ENCODE assay signal across 24 cellular contexts in the genomic region with DNA sequence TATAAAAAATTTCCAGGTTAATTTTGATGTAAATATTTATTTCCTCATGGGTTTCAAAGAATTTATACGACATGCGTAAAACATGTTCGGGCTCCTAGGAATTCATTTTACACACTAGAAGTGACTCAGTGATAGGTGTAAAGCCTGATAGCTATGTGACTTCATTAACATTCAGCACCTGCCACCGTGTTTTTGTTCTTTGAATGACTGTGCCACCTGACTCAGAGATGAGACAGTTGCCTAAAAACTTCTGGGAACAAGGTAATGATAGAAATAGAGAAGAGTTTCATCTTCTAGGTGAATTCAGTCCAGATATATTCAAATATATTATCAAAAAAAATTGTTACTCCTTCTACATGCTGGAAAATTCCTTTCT. TPM values are rescaled to one million over a fixed set of nuclear protein-coding genes. Genes with fewer than 3 reads are reported as not detected.
A peak's percentile ranks its signal among the peaks of the same experiment; 100 is the strongest.
DNase-seq lines count a peak whose midpoint lies in the region; ATAC-seq and TF ChIP-seq lines count a peak whose summit lies in the region.
"Had no signal": no experiment of that assay in that cellular context is flagged by ENCODE, and none has a peak within 500 bp of the region (broad histone marks: within the 10 kb centered on the region; RNA-seq: fewer than 3 reads in every experiment).

No MANE protein-coding gene starts in this region.

- H2BK5ac ChIP-seq in trophoblast cell (ENCODE audit: low read depth, low read length, poor library complexity) = no peak overlapping the region

- no peaks in the 10 kb centered on the region for H3K79me1 ChIP-seq in trophoblast cell (ENCODE audit: low read length)

- H3K4me1 Mint-ChIP-seq in activated CD8-positive, alpha-beta T cell treated with anti-CD3 and anti-CD28 coated beads for 36 hours (ENCODE audit: low read depth) = peaks cover 31% of the 10 kb centered on the region
- peaks cover 7% of the 10 kb centered on the region for H3K4me1 Mint-ChIP-seq in activated CD8-positive, alpha-beta T cell treated with anti-CD3 and anti-CD28 coated beads, Interleukin-2, amount 10 ng/mL, durations not matched to agents 7 days and 5 days (ENCODE audit: low read depth)
- H3K4me1 Mint-ChIP-seq in activated T-helper 1 cell treated with anti-CD3 and anti-CD28 coated beads, Interleukin-12 subunit alpha, Interleukin-12 subunit beta, Interleukin-2, Interleukin-4 antibody, amounts not matched to agents 30 ng/mL and 10 ng/mL and 1 ng/mL, durations not matched to agents 14 hours and 24 hours and 36 hours (ENCODE audit: low read depth) = peaks cover 32% of the 10 kb centered on the region

- H3K4me2 ChIP-seq in trophoblast cell (ENCODE audit: low read length) = no peak overlapping the region
- H3K4me2 ChIP-seq: smooth muscle cell had no signal

- no peaks in the 10 kb centered on the region for H3K27me3 ChIP-seq in trophoblast cell (ENCODE audit: insufficient read depth, low read length)
- H3K27me3 ChIP-seq: neutrophil had no signal

- intact Hi-C loops in activated CD8-positive, alpha-beta T cell treated with anti-CD3 and anti-CD28 coated beads for 36 hours (cut with micrococcal nuclease) = loop anchor here (5.0 kb wide), 1 partner anchor 446 kb away; no protein-coding TSS in a partner anchor
- intact Hi-C loops in activated T-helper 1 cell treated with anti-CD3 and anti-CD28 coated beads, Interleukin-12 subunit alpha, Interleukin-12 subunit beta, Interleukin-2, Interleukin-4 antibody, amounts not matched to agents 30 ng/mL and 10 ng/mL and 1 ng/mL, durations not matched to agents 14 hours and 24 hours and 36 hours (cut with micrococcal nuclease) = loop anchor here (1.0 to 10.0 kb wide), 3 partner anchors 136 to 363 kb away; no protein-coding TSS in a partner anchor

- CTCF ChIA-PET in activated CD8-positive, alpha-beta T cell treated with anti-CD3 and anti-CD28 coated beads for 36 hours (lab: Charles Lee) = interaction anchor here (0.8 to 3.4 kb wide), 3 partner anchors 37 to 233 kb away, joined by 3 to 22 read pairs (median 3); no protein-coding TSS in a partner anchor
- CTCF ChIA-PET in activated CD8-positive, alpha-beta T cell treated with anti-CD3 and anti-CD28 coated beads, Interleukin-2, amount 10 ng/mL, durations not matched to agents 7 days and 5 days (lab: Charles Lee) = interaction anchor here (1.9 to 3.4 kb wide), 2 partner anchors 117 to 239 kb away, joined by 6 to 23 read pairs; no protein-coding TSS in a partner anchor

- H3K4me3 ChIP-seq in trophoblast cell (ENCODE audit: low read depth, low read length) = no peak overlapping the region
- H3K4me3 ChIP-seq: dorsolateral prefrontal cortex, gastrocnemius medialis, lung, smooth muscle cell, tibial artery had no signal

- TF ChIP-seq POLR2A in erythroblast (IDR thresholded peaks at IDR 0.05; ENCODE audit: low read length) = no peak

- H3K27me3 Mint-ChIP-seq in activated CD8-positive, alpha-beta T cell treated with anti-CD3 and anti-CD28 coated beads for 36 hours = no peaks in the 10 kb centered on the region
- H3K27me3 Mint-ChIP-seq in activated CD8-positive, alpha-beta T cell treated with anti-CD3 and anti-CD28 coated beads, Interleukin-2, amount 10 ng/mL, durations not matched to agents 7 days and 5 days (ENCODE audit: low read depth) = peaks cover 2% of the 10 kb centered on the region
- no peaks in the 10 kb centered on the region for H3K27me3 Mint-ChIP-seq in activated T-helper 1 cell treated with anti-CD3 and anti-CD28 coated beads, Interleukin-12 subunit alpha, Interleukin-12 subunit beta, Interleukin-2, Interleukin-4 antibody, amounts not matched to agents 30 ng/mL and 10 ng/mL and 1 ng/mL, durations not matched to agents 14 hours and 24 hours and 36 hours (ENCODE audit: insufficient read depth)

- H3K36me3 Mint-ChIP-seq in activated CD8-positive, alpha-beta T cell treated with anti-CD3 and anti-CD28 coated beads for 36 hours (ENCODE audit: low read depth) = no peaks in the 10 kb centered on the region
- no peaks in the 10 kb centered on the region for H3K36me3 Mint-ChIP-seq in activated CD8-positive, alpha-beta T cell treated with anti-CD3 and anti-CD28 coated beads, Interleukin-2, amount 10 ng/mL, durations not matched to agents 7 days and 5 days (ENCODE audit: low read depth)
- no peaks in the 10 kb centered on the region for H3K36me3 Mint-ChIP-seq in activated T-helper 1 cell treated with anti-CD3 and anti-CD28 coated beads, Interleukin-12 subunit alpha, Interleukin-12 subunit beta, Interleukin-2, Interleukin-4 antibody, amounts not matched to agents 30 ng/mL and 10 ng/mL and 1 ng/mL, durations not matched to agents 14 hours and 24 hours and 36 hours (ENCODE audit: low read depth)
- H3K36me3 Mint-ChIP-seq: stimulated activated naive B cell treated with anti-CD40 and anti-IgM and Interleukin-4, amounts not matched to agents 10 μg/mL and 1 μg/mL and 100 μg/mL, for 72 hours had no signal

- H3K9me3 Mint-ChIP-seq in activated CD8-positive, alpha-beta T cell treated with anti-CD3 and anti-CD28 coated beads for 36 hours = no peaks in the 10 kb centered on the region
- no peaks in the 10 kb centered on the region for H3K9me3 Mint-ChIP-seq in activated CD8-positive, alpha-beta T cell treated with anti-CD3 and anti-CD28 coated beads, Interleukin-2, amount 10 ng/mL, durations not matched to agents 7 days and 5 days (ENCODE audit: insufficient read depth)
- H3K9me3 Mint-ChIP-seq in activated T-helper 1 cell treated with anti-CD3 and anti-CD28 coated beads, Interleukin-12 subunit alpha, Interleukin-12 subunit beta, Interleukin-2, Interleukin-4 antibody, amounts not matched to agents 30 ng/mL and 10 ng/mL and 1 ng/mL, durations not matched to agents 14 hours and 24 hours and 36 hours = no peaks in the 10 kb centered on the region
- H3K9me3 Mint-ChIP-seq: activated T-helper 2 cell treated with anti-CD3 and anti-CD28 coated beads, Interferon-gamma antibody, Interleukin-2, Interleukin-4, amounts not matched to agents 10 μg/mL and 5 μg/mL and 100 μg/mL, durations not matched to agents 14 hours and 24 hours and 36 hours; stimulated activated naive B cell treated with anti-CD40 and anti-IgM and Interleukin-4, amounts not matched to agents 10 μg/mL and 1 μg/mL and 100 μg/mL, for 72 hours had no signal

- no peak for TF ChIP-seq CTCF in activated CD8-positive, alpha-beta T cell treated with anti-CD3 and anti-CD28 coated beads for 36 hours (IDR thresholded peaks at IDR 0.05)

- H4K8ac ChIP-seq in trophoblast cell (ENCODE audit: low read depth, low read length) = no peak overlapping the region

- no peak overlapping the region for H3K9ac ChIP-seq in trophoblast cell (ENCODE audit: low read length)

- ATAC-seq in activated CD8-positive, alpha-beta T cell treated with anti-CD3 and anti-CD28 coated beads for 36 hours = peak; percentile 31
- ATAC-seq in activated CD8-positive, alpha-beta T cell treated with anti-CD3 and anti-CD28 coated beads, Interleukin-2, amount 10 ng/mL, durations not matched to agents 7 days and 5 days = no peak
- no peak for ATAC-seq in GM19328 (IDR thresholded peaks at IDR 0.05; ENCODE audit: unreplicated experiment)
- no peak for ATAC-seq in HG02970 (IDR thresholded peaks at IDR 0.05; ENCODE audit: low FRiP score, unreplicated experiment)
- ATAC-seq: gastrocnemius medialis, HCT116 had no signal

- no peak overlapping the region for H3K14ac ChIP-seq in trophoblast cell (ENCODE audit: low read length)

- H3K27ac ChIP-seq in trophoblast cell (ENCODE audit: low read depth, low read length) = no peak overlapping the region
- H3K27ac ChIP-seq: dorsolateral prefrontal cortex, gastrocnemius medialis, tibial artery had no signal

- peaks cover 2% of the 10 kb centered on the region for H3K9me3 ChIP-seq in trophoblast cell (ENCODE audit: insufficient read depth, low read depth, low read length)
- H3K9me3 ChIP-seq: gastrocnemius medialis, neutrophil, tibial artery had no signal

- peak; percentile 54 for DNase-seq in activated CD8-positive, alpha-beta T cell treated with anti-CD3 and anti-CD28 coated beads for 36 hours
- no peak for DNase-seq in activated CD8-positive, alpha-beta T cell treated with anti-CD3 and anti-CD28 coated beads, Interleukin-2, amount 10 ng/mL, durations not matched to agents 7 days and 5 days
- peak; percentile 46 for DNase-seq in LoVo (ENCODE audit: low spot score)
- DNase-seq in activated T-helper 1 cell treated with anti-CD3 and anti-CD28 coated beads, Interleukin-12 subunit alpha, Interleukin-12 subunit beta, Interleukin-2, Interleukin-4 antibody, amounts not matched to agents 30 ng/mL and 10 ng/mL and 1 ng/mL, durations not matched to agents 14 hours and 24 hours and 36 hours (ENCODE audit: low spot score) = no peak
- peak; percentile 81 to 94 for DNase-seq in trophoblast cell
- DNase-seq in erythroblast (lab: John Stamatoyannopoulos, UW) = no peak
- DNase-seq: anterior cingulate cortex; C1 segment of cervical spinal cord; central memory CD4-positive, alpha-beta T cell; dorsolateral prefrontal cortex; gastrocnemius medialis; kidney; NCI-H1417 treated with DMSO at 0.1 percent for 48 hours; NCI-H524 treated with DMSO at 0.1 percent for 48 hours; stimulated activated naive B cell treated with anti-CD40 and anti-IgM and Interleukin-4, amounts not matched to agents 10 μg/mL and 1 μg/mL and 100 μg/mL, for 72 hours; tibial artery had no signal

- no peaks in the 10 kb centered on the region for H3K79me2 ChIP-seq in trophoblast cell (ENCODE audit: control insufficient read depth, insufficient read depth, low read length, poor library complexity)

- H4K91ac ChIP-seq in trophoblast cell (ENCODE audit: low read depth, low read length) = no peak overlapping the region

- POLR2A ChIA-PET in activated CD8-positive, alpha-beta T cell treated with anti-CD3 and anti-CD28 coated beads for 36 hours (lab: Charles Lee) = no interaction called here
- POLR2A ChIA-PET in activated CD8-positive, alpha-beta T cell treated with anti-CD3 and anti-CD28 coated beads, Interleukin-2, amount 10 ng/mL, durations not matched to agents 7 days and 5 days (lab: Charles Lee) = no interaction called here

- H3K4me3 Mint-ChIP-seq in activated CD8-positive, alpha-beta T cell treated with anti-CD3 and anti-CD28 coated beads for 36 hours = no peak overlapping the region
- H3K4me3 Mint-ChIP-seq in activated CD8-positive, alpha-beta T cell treated with anti-CD3 and anti-CD28 coated beads, Interleukin-2, amount 10 ng/mL, durations not matched to agents 7 days and 5 days = no peak overlapping the region
- H3K4me3 Mint-ChIP-seq in activated T-helper 1 cell treated with anti-CD3 and anti-CD28 coated beads, Interleukin-12 subunit alpha, Interleukin-12 subunit beta, Interleukin-2, Interleukin-4 antibody, amounts not matched to agents 30 ng/mL and 10 ng/mL and 1 ng/mL, durations not matched to agents 14 hours and 24 hours and 36 hours = no peak overlapping the region
- H3K4me3 Mint-ChIP-seq: stimulated activated naive B cell treated with anti-CD40 and anti-IgM and Interleukin-4, amounts not matched to agents 10 μg/mL and 1 μg/mL and 100 μg/mL, for 72 hours had no signal

- no CpG with 5 or more reads among the region's 4 CpGs for WGBS in trophoblast cell (ENCODE audit: extremely low coverage, insufficient coverage, insufficient read length)

- H3K23ac ChIP-seq in trophoblast cell (ENCODE audit: low read length) = no peak overlapping the region

- no peak overlapping the region for H2BK12ac ChIP-seq in trophoblast cell (ENCODE audit: low read length)

- no peak overlapping the region for H2AFZ ChIP-seq in trophoblast cell (ENCODE audit: insufficient read depth, low read length, poor library complexity)

- H3K4me1 ChIP-seq in trophoblast cell (ENCODE audit: control insufficient read depth in 1 of 2, insufficient read depth in 2 of 2, low read length in 2 of 2) = peaks cover 2 to 6% of the 10 kb centered on the region in 2 experiments
- H3K4me1 ChIP-seq: tibial artery had no signal

- H3K18ac ChIP-seq in trophoblast cell (ENCODE audit: low read length) = no peak overlapping the region

- no peak overlapping the region for H3K27ac Mint-ChIP-seq in activated CD8-positive, alpha-beta T cell treated with anti-CD3 and anti-CD28 coated beads for 36 hours
- H3K27ac Mint-ChIP-seq in activated CD8-positive, alpha-beta T cell treated with anti-CD3 and anti-CD28 coated beads, Interleukin-2, amount 10 ng/mL, durations not matched to agents 7 days and 5 days = no peak overlapping the region
- H3K27ac Mint-ChIP-seq in activated T-helper 1 cell treated with anti-CD3 and anti-CD28 coated beads, Interleukin-12 subunit alpha, Interleukin-12 subunit beta, Interleukin-2, Interleukin-4 antibody, amounts not matched to agents 30 ng/mL and 10 ng/mL and 1 ng/mL, durations not matched to agents 14 hours and 24 hours and 36 hours = peak overlapping the region; percentile 5
- H3K27ac Mint-ChIP-seq: stimulated activated naive B cell treated with anti-CD40 and anti-IgM and Interleukin-4, amounts not matched to agents 10 μg/mL and 1 μg/mL and 100 μg/mL, for 72 hours had no signal

- no peaks in the 10 kb centered on the region for H3K36me3 ChIP-seq in trophoblast cell (ENCODE audit: control insufficient read depth in 1 of 2, insufficient read depth in 2 of 2, low read length in 2 of 2)
- H3K36me3 ChIP-seq: gastrocnemius medialis, tibial artery had no signal

- no peak overlapping the region for H2BK120ac ChIP-seq in trophoblast cell (ENCODE audit: insufficient read depth, low read length, poor library complexity)

- H2AK5ac ChIP-seq in trophoblast cell (ENCODE audit: low read length) = no peak overlapping the region

- no peak overlapping the region for H3K4ac ChIP-seq in trophoblast cell (ENCODE audit: low read depth, low read length)

- no peak overlapping the region for H4K12ac ChIP-seq in trophoblast cell (ENCODE audit: low read depth, low read length)

RNA-seq across cellular contexts. Expression of a gene that starts 10.0 kb away (rescaled TPM):
- 1 to 10 TPM in 1 of 2 experiments, not detected in 1; 1.1 TPM for total RNA-seq in activated CD8-positive, alpha-beta T cell treated with anti-CD3 and anti-CD28 coated beads for 36 hours
- total RNA-seq in activated CD8-positive, alpha-beta T cell treated with anti-CD3 and anti-CD28 coated beads, Interleukin-2, amount 10 ng/mL, durations not matched to agents 7 days and 5 days = not detected
- 1.1 and 1.3 TPM in 2 replicates for total RNA-seq in activated T-helper 1 cell treated with anti-CD3 and anti-CD28 coated beads, Interleukin-12 subunit alpha, Interleukin-12 subunit beta, Interleukin-2, Interleukin-4 antibody, amounts not matched to agents 30 ng/mL and 10 ng/mL and 1 ng/mL, durations not matched to agents 14 hours and 24 hours and 36 hours
- polyA plus RNA-seq in trophoblast cell (2013) = 1.0 and 1.4 TPM in 2 replicates
- total RNA-seq: M059J had no signal

Comparison
In these comparisons a context has a peak if more than half of its experiments do, and no peak if none do; other contexts are left out.
1. DNase-seq: peak in activated CD8-positive, alpha-beta T cell treated with anti-CD3 and anti-CD28 coated beads for 36 hours (single experiment), LoVo (single experiment) and trophoblast cell (2 of 2); none in activated CD8-positive, alpha-beta T cell treated with anti-CD3 and anti-CD28 coated beads, Interleukin-2, amount 10 ng/mL, durations not matched to agents 7 days and 5 days (single experiment), activated T-helper 1 cell treated with anti-CD3 and anti-CD28 coated beads, Interleukin-12 subunit alpha, Interleukin-12 subunit beta, Interleukin-2, Interleukin-4 antibody, amounts not matched to agents 30 ng/mL and 10 ng/mL and 1 ng/mL, durations not matched to agents 14 hours and 24 hours and 36 hours (single experiment) and erythroblast (0 of 2).